8 cellular contexts compared by ENCODE assay signal in genomic region chr20:3408251-3408637, GRCh38. TPM values are rescaled to one million over a fixed set of nuclear protein-coding genes. Genes with fewer than 3 reads are reported as not detected.
DNase-seq lines count a peak whose midpoint lies in the region; ATAC-seq and TF ChIP-seq lines count a peak whose summit lies in the region.

No MANE protein-coding gene starts in this region.

- POLR2A ChIA-PET in BJ (lab: Charles Lee): no interaction called here

- TF ChIP-seq POLR2A in NB4 (IDR thresholded peaks at IDR 0.05; ENCODE audit: extremely low read depth, insufficient read length): no peak

- TF ChIP-seq CTCF in BJ (IDR thresholded peaks at IDR 0.05; ENCODE audit: insufficient read depth, low read depth, low read length) (no peak), NB4 (IDR thresholded peaks at IDR 0.05; ENCODE audit: low read depth, low read length) (no peak), neural cell (IDR thresholded peaks at IDR 0.05; ENCODE audit: poor library complexity, severe bottlenecking) (no peak)

- H3K4me2 ChIP-seq in neural cell (ENCODE audit: low read length): peak overlapping the region; percentile 91

- no peaks in the 10 kb centered on the region for H3K36me3 ChIP-seq in BJ (ENCODE audit: control insufficient read depth, insufficient read depth, low read length)
- H3K36me3 ChIP-seq in effector memory CD4-positive, alpha-beta T cell (ENCODE audit: control insufficient read depth, insufficient read depth, low read length): no peaks in the 10 kb centered on the region
- H3K36me3 ChIP-seq in neural cell (ENCODE audit: insufficient read depth, low read length): no peaks in the 10 kb centered on the region

- no peaks in the 10 kb centered on the region for H4K20me1 ChIP-seq in neural cell (ENCODE audit: insufficient read depth)

- no peak for ATAC-seq in HG03025 (IDR thresholded peaks at IDR 0.05; ENCODE audit: low FRiP score, unreplicated experiment)

- H3K79me2 ChIP-seq in neural cell (replicated peaks; ENCODE audit: insufficient read depth, low read length): peaks cover 40% of the 10 kb centered on the region

- no peaks in the 10 kb centered on the region for H3K9me2 ChIP-seq in neural cell (ENCODE audit: insufficient read depth, low read length)

- peaks cover 12% of the 10 kb centered on the region for H3K4me1 ChIP-seq in effector memory CD4-positive, alpha-beta T cell (ENCODE audit: control insufficient read depth, insufficient read depth, low read length, poor library complexity, severe bottlenecking)

- peak overlapping the region; percentile 97 for H3K9ac ChIP-seq in neural cell (ENCODE audit: low read length)

- no peak for TF ChIP-seq RAD21 in neural cell (conservative IDR thresholded peaks at IDR 0.05)

- CTCF ChIA-PET in BJ (lab: Yijun Ruan, JAX): interaction anchor here (1.2 kb wide), 1 partner anchor 18 kb away, joined by 3 read pairs; no protein-coding TSS in a partner anchor

- H3K9me3 ChIP-seq in effector memory CD4-positive, alpha-beta T cell (ENCODE audit: control insufficient read depth, low read length): no peaks in the 10 kb centered on the region
- H3K9me3 ChIP-seq in neural cell (ENCODE audit: low read length): no peaks in the 10 kb centered on the region

- H3F3A ChIP-seq in neural cell (ENCODE audit: insufficient read depth, low read length, poor library complexity, severe bottlenecking): no peaks in the 10 kb centered on the region

- H3K27me3 ChIP-seq in BJ (ENCODE audit: control insufficient read depth, insufficient read depth, low read length) (no peaks in the 10 kb centered on the region), neural cell (ENCODE audit: insufficient read depth, low read depth, low read length) (no peaks in the 10 kb centered on the region)
- H3K27me3 ChIP-seq in effector memory CD4-positive, alpha-beta T cell (replicated peaks; ENCODE audit: control insufficient read depth, insufficient read depth, low read length, poor library complexity, severe bottlenecking): no peaks in the 10 kb centered on the region

- no peak for TF ChIP-seq EP300 in neural cell (conservative IDR thresholded peaks at IDR 0.05; ENCODE audit: poor library complexity, severe bottlenecking)

- H3K27ac ChIP-seq in effector memory CD4-positive, alpha-beta T cell (ENCODE audit: insufficient read depth, low read length, poor library complexity, severe bottlenecking): peak overlapping the region; percentile 73
- H3K27ac ChIP-seq in neural cell (ENCODE audit: low read length): peak overlapping the region; percentile 99

- DNase-seq in BJ (ENCODE audit: low read depth) (no peak), NB4 (ENCODE audit: low read depth) (no peak), NCI-H748 treated with DMSO at 0.1 percent for 48 hours (lab: John Stamatoyannopoulos, UW) (no peak), medulla oblongata (ENCODE audit: extremely low spot score) (no peak)
- DNase-seq in effector memory CD4-positive, alpha-beta T cell: no peak
- no peak for DNase-seq in activated CD4-positive, alpha-beta T cell treated with anti-CD3 and anti-CD28 coated beads for 1 hour

- H3K4me3 ChIP-seq in BJ (ENCODE audit: low read depth, low read length) (peak overlapping the region; percentile 79), NB4 (ENCODE audit: low read depth, low read length) (peak overlapping the region; percentile 61), neural cell (ENCODE audit: low read length) (peak overlapping the region; percentile 73)
- peak overlapping the region; percentile 93 for H3K4me3 ChIP-seq in effector memory CD4-positive, alpha-beta T cell (ENCODE audit: insufficient read depth, low read depth, low read length, poor library complexity, severe bottlenecking)

- peak overlapping the region; percentile 57 for H2AFZ ChIP-seq in neural cell (ENCODE audit: low read depth, low read length)

TF ChIP-seq in neural cell, 6 proteins besides CTCF, POLR2A, EP300 and RAD21:
- TF ChIP-seq REST (IDR thresholded peaks at IDR 0.05; ENCODE audit: borderline replicate concordance) (peak; percentile 35), MXI1 (conservative IDR thresholded peaks at IDR 0.05; ENCODE audit: poor library complexity, severe bottlenecking) (no peak)

RNA-seq across cellular contexts. Expression of gene DNAAF9, which starts 0.8 kb away (rescaled TPM):
- polyA plus RNA-seq in BJ (2011; rRNA removed): 10.0 and 10.4 TPM in 2 replicates
- polyA minus RNA-seq in BJ (2011; rRNA and poly(A)+ RNA removed): 9.9 and 10.5 TPM in 2 replicates
- polyA plus RNA-seq in neural cell: 58.0 and 59.7 TPM in 2 replicates
- polyA minus RNA-seq in neural cell: 64.3 and 71.5 TPM in 2 replicates
